Comparison of ENCODE assay signal across 10 cellular contexts in genomic region chr16:85583491-85584181, GRCh38. TPM values are rescaled to one million over a fixed set of nuclear protein-coding genes. Genes with fewer than 3 reads are reported as not detected.
DNase-seq lines count a peak whose midpoint lies in the region; ATAC-seq and TF ChIP-seq lines count a peak whose summit lies in the region.
"Had no signal": no experiment of that assay in that cellular context is flagged by ENCODE, and none has a peak within 500 bp of the region (broad histone marks: within the 10 kb centered on the region; RNA-seq: fewer than 3 reads in every experiment).

No MANE protein-coding gene starts in this region.

- TF ChIP-seq CTCF in RWPE1 (conservative IDR thresholded peaks at IDR 0.05; ENCODE audit: low read depth) (no peak), fibroblast of villous mesenchyme (IDR thresholded peaks at IDR 0.05; ENCODE audit: insufficient read depth, low read depth, low read length) (no peak)

- peak; percentile 36 for DNase-seq in HCEC 1CT
- DNase-seq in RWPE1 (ENCODE audit: low spot score): no peak
- DNase-seq in fibroblast of villous mesenchyme (ENCODE audit: low read depth): peak; percentile 49
- DNase-seq in amniotic stem cell (lab: John Stamatoyannopoulos, UW): no peak
- no peak for DNase-seq in NCI-H82 (lab: John Stamatoyannopoulos, UW)
- DNase-seq: NCI-H1048 had no signal

- H3K9me3 ChIP-seq in skeletal muscle satellite cell (replicated peaks; ENCODE audit: low read length): no peaks in the 10 kb centered on the region

- peak overlapping the region; percentile 14; the same call in 1 of the 2 replicates for H3K27ac ChIP-seq in RWPE1
- H3K27ac ChIP-seq: cardiac muscle cell had no signal

- H3K4me2 ChIP-seq in skeletal muscle satellite cell (ENCODE audit: low read length): peak overlapping the region; percentile 28

- no peak overlapping the region for H3K4me3 ChIP-seq in fibroblast of villous mesenchyme (ENCODE audit: low read depth, low read length)
- no peak overlapping the region for H3K4me3 ChIP-seq in skeletal muscle satellite cell (ENCODE audit: low read length)
- H3K4me3 ChIP-seq: cardiac muscle cell had no signal

- ATAC-seq in HG02759 (IDR thresholded peaks at IDR 0.05; ENCODE audit: unreplicated experiment): no peak
- ATAC-seq in HG03439 (IDR thresholded peaks at IDR 0.05; ENCODE audit: unreplicated experiment): no peak

- POLR2A ChIA-PET in RWPE1 (lab: Yijun Ruan, JAX; ENCODE audit: low non-redundant PET): no interaction called here

- peaks cover 21% of the 10 kb centered on the region for H3K4me1 ChIP-seq in skeletal muscle satellite cell (ENCODE audit: control insufficient read depth, insufficient read depth, low read length)

- H3K27me3 ChIP-seq in skeletal muscle satellite cell (ENCODE audit: control insufficient read depth, insufficient read depth, low read length): no peaks in the 10 kb centered on the region
- H3K27me3 ChIP-seq: cardiac muscle cell had no signal

- peaks cover 3% of the 10 kb centered on the region for H3K36me3 ChIP-seq in skeletal muscle satellite cell (ENCODE audit: insufficient read depth, low read length)
- H3K36me3 ChIP-seq: cardiac muscle cell had no signal

- CTCF ChIA-PET in RWPE1 (lab: Yijun Ruan, JAX): no interaction called here

- no peak overlapping the region for H3K9ac ChIP-seq in skeletal muscle satellite cell (ENCODE audit: low read depth, low read length)

RNA-seq across cellular contexts. Expression of gene GSE1, which starts 29.5 kb away (rescaled TPM):
- 48.4 and 53.1 TPM in 2 replicates for total RNA-seq in fibroblast of villous mesenchyme
- total RNA-seq in skeletal muscle satellite cell (2012; rRNA removed): 23.6 and 27.6 TPM in 2 replicates

Comparison
In these comparisons a context has a peak if more than half of its experiments do, and no peak if none do; other contexts are left out.
1. DNase-seq: peak in HCEC 1CT (single experiment) and fibroblast of villous mesenchyme (single experiment); none in RWPE1 (single experiment), amniotic stem cell (single experiment) and NCI-H82 (single experiment).